In genomic region chrY:18342496-18342895, GRCh38 we compare ENCODE assay signal across 3 cellular contexts.
DNase-seq lines count a peak whose midpoint lies in the region; ATAC-seq, FAIRE-seq and TF ChIP-seq lines count a peak whose summit lies in the region.
"Not testable (repeated sequence)": the region's sequence is repeated elsewhere in the genome, so short reads cannot be mapped to it uniquely, and the experiment has no call there.

No MANE protein-coding gene starts in this region.

- not testable (repeated sequence) for H3K4me3 ChIP-seq in GM23338; HepG2 (replicated peaks in 1 of 3; ENCODE audit: insufficient read depth in 1 of 3, low read depth in 2 of 3, low read length in 3 of 3)

- H3K4me3 Mint-ChIP-seq in GM23338, WTC11: not testable (repeated sequence)

- not testable (repeated sequence) for BruUV-seq in HepG2 (replicated peaks; lab: Mats Ljungman, UMichigan)

- H3K9ac ChIP-seq in HepG2 (ENCODE audit: insufficient read depth, low read depth, low read length) = not testable (repeated sequence)

- not testable (repeated sequence) for TF ChIP-seq POLR2A in HepG2 (IDR thresholded peaks at IDR 0.05; ENCODE audit: insufficient read depth in 1 of 2, low read depth in 2 of 2, low read length in 2 of 2)

- H3K4me1 ChIP-seq in GM23338 (ENCODE audit: insufficient read depth); HepG2 (ENCODE audit: insufficient read depth, low read length): not testable (repeated sequence)

- not testable (repeated sequence) for TF ChIP-seq EP300 in HepG2 (IDR thresholded peaks at IDR 0.05; ENCODE audit: low read depth in 2 of 2, low read length in 2 of 2); HepG2 (CRISPR knock-in tag; IDR thresholded peaks at IDR 0.05; ENCODE audit: borderline replicate concordance)

- not testable (repeated sequence) for TF ChIP-seq CTCF in GM23338 (conservative IDR thresholded peaks at IDR 0.05; ENCODE audit: low read depth in 2 of 2); WTC11 (IDR thresholded peaks at IDR 0.05); HepG2 (CRISPR knock-in tag; IDR thresholded peaks at IDR 0.05)

- H3K36me3 ChIP-seq in GM23338 (ENCODE audit: insufficient read depth); HepG2 (replicated peaks in 1 of 2; ENCODE audit: control insufficient read depth in 1 of 2, insufficient read depth in 2 of 2, low read length in 2 of 2): not testable (repeated sequence)

- not testable (repeated sequence) for FAIRE-seq in HepG2 (lab: Jason Lieb, UNC)

- not testable (repeated sequence) for DNase-seq in GM23338 (ENCODE audit: low spot score); WTC11 (ENCODE audit: low spot score); HepG2 (ENCODE audit: low spot score)

- ATAC-seq in GM23338 (peak; percentile 40; the same call in 2 of the 3 replicates), WTC11 (peak; percentile 71), HepG2 (peak; percentile 31; the same call in 1 of the 3 replicates)

- not testable (repeated sequence) for H3K4me1 Mint-ChIP-seq in GM23338, WTC11

- POLR2A ChIA-PET in WTC11 (lab: Charles Lee); HepG2 (lab: Yijun Ruan, JAX): not testable (repeated sequence)

- not testable (repeated sequence) for H3K36me3 Mint-ChIP-seq in GM23338 (ENCODE audit: low read depth); WTC11

- H3K27ac ChIP-seq in GM23338 (ENCODE audit: low read depth); HepG2 (ENCODE audit: extremely low read length, insufficient read depth, low read length): not testable (repeated sequence)

- not testable (repeated sequence) for H3K27me3 Mint-ChIP-seq in GM23338 (ENCODE audit: insufficient read depth, low read depth, poor library complexity); WTC11 (ENCODE audit: low read depth)

- intact Hi-C loops in HepG2 (cut with micrococcal nuclease; ENCODE audit: unreplicated experiment) = not testable (repeated sequence)

- not testable (repeated sequence) for H3K9me3 ChIP-seq in HepG2 (ENCODE audit: low read length)

- not testable (repeated sequence) for H3K27ac Mint-ChIP-seq in GM23338, WTC11

- not testable (repeated sequence) for H3K4me2 ChIP-seq in GM23338; HepG2 (ENCODE audit: low read depth, low read length)

- not testable (repeated sequence) for H3K27me3 ChIP-seq in GM23338 (ENCODE audit: insufficient read depth); HepG2 (ENCODE audit: control insufficient read depth in 1 of 2, insufficient read depth in 2 of 2, low read length in 2 of 2)

- not testable (repeated sequence) for H2AFZ ChIP-seq in GM23338; HepG2 (ENCODE audit: low read length)

- not testable (repeated sequence) for H3K9me3 Mint-ChIP-seq in GM23338, WTC11

- in situ Hi-C loops in HepG2 (cut with HindIII; ENCODE audit: extremely low pct_ligation_motif_present, low pct_unique_long_range_greater_than_20kb) = not testable (repeated sequence)

- not testable (repeated sequence) for H3F3A ChIP-seq in GM23338 (replicated peaks; ENCODE audit: low read depth)

- not testable (repeated sequence) for H4K20me1 ChIP-seq in GM23338 (replicated peaks; ENCODE audit: insufficient read depth); HepG2 (ENCODE audit: insufficient read depth, low read length)

- CTCF ChIA-PET in WTC11 (lab: Charles Lee); HepG2 (lab: Yijun Ruan, JAX; ENCODE audit: low intra/inter-chr PET ratio, low total read pairs): not testable (repeated sequence)

- WGBS in HepG2 (ENCODE audit: low lambda C conversion rate) = no CpG with 5 or more reads among the region's 21 CpGs

- H3K9me2 ChIP-seq in GM23338 (ENCODE audit: insufficient read depth) = not testable (repeated sequence)

- not testable (repeated sequence) for TF ChIP-seq RAD21 in HepG2 (CRISPR knock-in tag; IDR thresholded peaks at IDR 0.05)

- H3K79me2 ChIP-seq in GM23338 (replicated peaks; ENCODE audit: insufficient read depth); HepG2 (ENCODE audit: insufficient read depth, low read length): not testable (repeated sequence)
